1 cellular context compared by ENCODE assay signal in genomic region chr6:155301867-155302266, GRCh38.
TF ChIP-seq lines count a peak whose summit lies in the region.

No MANE protein-coding gene starts in this region.

TF ChIP-seq in HEK293, 187 proteins besides CTCF, POLR2A, EP300 and RAD21 (continued from another document):
- TF ChIP-seq ZBTB10 (tag by site-specific recombination; IDR thresholded peaks at IDR 0.05) = no peak
- TF ChIP-seq ZNF280D (tag by site-specific recombination; IDR thresholded peaks at IDR 0.05) = no peak
- TF ChIP-seq GLI4 (tag by site-specific recombination; IDR thresholded peaks at IDR 0.05) = no peak
